1 cellular context compared by ENCODE assay signal in the genomic region with DNA sequence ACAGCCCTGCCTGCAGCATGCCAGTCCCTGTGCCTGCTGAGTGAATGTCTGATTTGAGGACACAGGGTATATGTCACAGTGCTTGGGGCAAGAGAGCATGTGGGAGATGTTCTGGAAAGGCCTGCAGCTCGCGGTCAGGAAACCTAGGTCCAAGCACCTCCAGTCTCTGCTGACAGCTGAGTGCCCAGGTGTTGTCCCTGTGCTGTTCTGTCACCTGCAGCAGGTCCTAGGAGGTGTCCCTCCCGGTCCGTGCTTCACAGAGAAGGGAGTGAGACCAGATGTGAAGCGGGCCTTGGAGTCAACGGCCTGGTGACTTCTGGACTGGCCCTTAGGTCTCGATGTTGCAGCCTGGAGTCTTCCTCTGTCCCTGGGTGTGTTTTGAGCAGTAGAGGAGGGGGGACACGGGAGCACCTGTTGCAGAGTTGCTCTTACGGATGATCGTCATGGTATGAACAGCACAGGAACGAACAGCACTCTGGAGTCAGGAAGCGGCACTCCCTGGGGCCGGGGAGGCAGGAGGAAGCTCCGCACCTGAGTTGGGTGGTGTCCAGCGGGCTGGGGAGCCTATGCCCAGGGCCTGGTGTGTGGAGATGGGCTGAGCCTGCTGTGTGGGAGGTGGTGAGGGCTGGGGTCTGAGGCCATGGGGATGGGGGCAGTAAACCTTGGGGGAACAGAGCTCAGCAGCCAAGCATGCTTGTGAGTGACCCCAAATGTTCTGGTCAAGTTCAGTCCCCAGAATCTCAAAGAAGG.
TF ChIP-seq lines count a peak whose summit lies in the region.

No MANE protein-coding gene starts in this region.

TF ChIP-seq in WTC11, 78 proteins besides CTCF, POLR2A, EP300 and RAD21:
- TF ChIP-seq, protein P1, sequence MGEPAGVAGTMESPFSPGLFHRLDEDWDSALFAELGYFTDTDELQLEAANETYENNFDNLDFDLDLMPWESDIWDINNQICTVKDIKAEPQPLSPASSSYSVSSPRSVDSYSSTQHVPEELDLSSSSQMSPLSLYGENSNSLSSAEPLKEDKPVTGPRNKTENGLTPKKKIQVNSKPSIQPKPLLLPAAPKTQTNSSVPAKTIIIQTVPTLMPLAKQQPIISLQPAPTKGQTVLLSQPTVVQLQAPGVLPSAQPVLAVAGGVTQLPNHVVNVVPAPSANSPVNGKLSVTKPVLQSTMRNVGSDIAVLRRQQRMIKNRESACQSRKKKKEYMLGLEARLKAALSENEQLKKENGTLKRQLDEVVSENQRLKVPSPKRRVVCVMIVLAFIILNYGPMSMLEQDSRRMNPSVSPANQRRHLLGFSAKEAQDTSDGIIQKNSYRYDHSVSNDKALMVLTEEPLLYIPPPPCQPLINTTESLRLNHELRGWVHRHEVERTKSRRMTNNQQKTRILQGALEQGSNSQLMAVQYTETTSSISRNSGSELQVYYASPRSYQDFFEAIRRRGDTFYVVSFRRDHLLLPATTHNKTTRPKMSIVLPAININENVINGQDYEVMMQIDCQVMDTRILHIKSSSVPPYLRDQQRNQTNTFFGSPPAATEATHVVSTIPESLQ (CRISPR knock-in tag; IDR thresholded peaks at IDR 0.05): no peak
- no peak for TF ChIP-seq CREB1 (CRISPR knock-in tag; IDR thresholded peaks at IDR 0.05)
- no peak for TF ChIP-seq FOXJ3 (CRISPR knock-in tag; IDR thresholded peaks at IDR 0.05; ENCODE audit: borderline replicate concordance)
- TF ChIP-seq NFYB (CRISPR knock-in tag; conservative IDR thresholded peaks at IDR 0.05; ENCODE audit: low read depth): no peak
- TF ChIP-seq, protein P2, sequence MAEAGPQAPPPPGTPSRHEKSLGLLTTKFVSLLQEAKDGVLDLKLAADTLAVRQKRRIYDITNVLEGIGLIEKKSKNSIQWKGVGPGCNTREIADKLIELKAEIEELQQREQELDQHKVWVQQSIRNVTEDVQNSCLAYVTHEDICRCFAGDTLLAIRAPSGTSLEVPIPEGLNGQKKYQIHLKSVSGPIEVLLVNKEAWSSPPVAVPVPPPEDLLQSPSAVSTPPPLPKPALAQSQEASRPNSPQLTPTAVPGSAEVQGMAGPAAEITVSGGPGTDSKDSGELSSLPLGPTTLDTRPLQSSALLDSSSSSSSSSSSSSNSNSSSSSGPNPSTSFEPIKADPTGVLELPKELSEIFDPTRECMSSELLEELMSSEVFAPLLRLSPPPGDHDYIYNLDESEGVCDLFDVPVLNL (CRISPR knock-in tag; IDR thresholded peaks at IDR 0.05; ENCODE audit: borderline replicate concordance, low read depth): no peak
- no peak for TF ChIP-seq CBFB (CRISPR knock-in tag; IDR thresholded peaks at IDR 0.05; ENCODE audit: low read depth)
- TF ChIP-seq, protein P3, sequence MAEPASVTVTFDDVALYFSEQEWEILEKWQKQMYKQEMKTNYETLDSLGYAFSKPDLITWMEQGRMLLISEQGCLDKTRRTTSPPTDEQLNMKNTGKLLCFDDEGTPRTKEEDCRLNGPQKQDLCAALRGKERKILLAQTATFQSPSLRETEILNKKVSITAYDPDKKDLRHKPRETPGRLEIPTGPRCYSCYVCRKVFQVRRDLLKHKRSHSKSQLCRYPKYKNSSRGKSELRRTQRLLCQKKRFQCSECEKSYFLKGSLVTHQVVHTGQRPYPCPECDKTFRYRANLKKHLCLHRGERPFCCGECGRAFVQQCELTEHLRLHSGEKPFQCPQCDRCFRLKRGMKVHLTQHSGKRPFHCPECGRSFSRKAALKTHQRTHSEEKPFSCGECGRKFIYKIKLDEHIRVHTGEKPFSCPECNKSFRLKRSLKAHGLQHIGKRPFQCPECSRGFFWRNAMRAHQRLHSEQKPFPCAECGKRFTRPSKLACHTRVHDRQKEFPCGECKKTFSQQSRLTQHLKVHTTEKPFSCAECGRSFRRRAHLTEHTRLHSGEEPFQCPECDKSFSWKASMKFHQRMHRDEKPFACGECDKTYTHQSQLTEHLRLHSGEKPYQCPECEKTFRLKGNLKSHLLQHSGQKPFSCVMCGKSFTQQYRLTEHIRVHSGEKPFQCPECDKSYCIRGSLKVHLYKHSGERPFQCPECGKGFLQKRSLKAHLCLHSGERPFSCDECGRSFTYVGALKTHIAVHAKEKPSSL (CRISPR knock-in tag; conservative IDR thresholded peaks at IDR 0.05): no peak
- no peak for TF ChIP-seq NFATC4 (CRISPR knock-in tag; IDR thresholded peaks at IDR 0.05)
- TF ChIP-seq, protein P4, sequence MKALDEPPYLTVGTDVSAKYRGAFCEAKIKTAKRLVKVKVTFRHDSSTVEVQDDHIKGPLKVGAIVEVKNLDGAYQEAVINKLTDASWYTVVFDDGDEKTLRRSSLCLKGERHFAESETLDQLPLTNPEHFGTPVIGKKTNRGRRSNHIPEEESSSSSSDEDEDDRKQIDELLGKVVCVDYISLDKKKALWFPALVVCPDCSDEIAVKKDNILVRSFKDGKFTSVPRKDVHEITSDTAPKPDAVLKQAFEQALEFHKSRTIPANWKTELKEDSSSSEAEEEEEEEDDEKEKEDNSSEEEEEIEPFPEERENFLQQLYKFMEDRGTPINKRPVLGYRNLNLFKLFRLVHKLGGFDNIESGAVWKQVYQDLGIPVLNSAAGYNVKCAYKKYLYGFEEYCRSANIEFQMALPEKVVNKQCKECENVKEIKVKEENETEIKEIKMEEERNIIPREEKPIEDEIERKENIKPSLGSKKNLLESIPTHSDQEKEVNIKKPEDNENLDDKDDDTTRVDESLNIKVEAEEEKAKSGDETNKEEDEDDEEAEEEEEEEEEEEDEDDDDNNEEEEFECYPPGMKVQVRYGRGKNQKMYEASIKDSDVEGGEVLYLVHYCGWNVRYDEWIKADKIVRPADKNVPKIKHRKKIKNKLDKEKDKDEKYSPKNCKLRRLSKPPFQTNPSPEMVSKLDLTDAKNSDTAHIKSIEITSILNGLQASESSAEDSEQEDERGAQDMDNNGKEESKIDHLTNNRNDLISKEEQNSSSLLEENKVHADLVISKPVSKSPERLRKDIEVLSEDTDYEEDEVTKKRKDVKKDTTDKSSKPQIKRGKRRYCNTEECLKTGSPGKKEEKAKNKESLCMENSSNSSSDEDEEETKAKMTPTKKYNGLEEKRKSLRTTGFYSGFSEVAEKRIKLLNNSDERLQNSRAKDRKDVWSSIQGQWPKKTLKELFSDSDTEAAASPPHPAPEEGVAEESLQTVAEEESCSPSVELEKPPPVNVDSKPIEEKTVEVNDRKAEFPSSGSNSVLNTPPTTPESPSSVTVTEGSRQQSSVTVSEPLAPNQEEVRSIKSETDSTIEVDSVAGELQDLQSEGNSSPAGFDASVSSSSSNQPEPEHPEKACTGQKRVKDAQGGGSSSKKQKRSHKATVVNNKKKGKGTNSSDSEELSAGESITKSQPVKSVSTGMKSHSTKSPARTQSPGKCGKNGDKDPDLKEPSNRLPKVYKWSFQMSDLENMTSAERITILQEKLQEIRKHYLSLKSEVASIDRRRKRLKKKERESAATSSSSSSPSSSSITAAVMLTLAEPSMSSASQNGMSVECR (CRISPR knock-in tag; IDR thresholded peaks at IDR 0.05; ENCODE audit: borderline replicate concordance): no peak
- no peak for TF ChIP-seq CREM (CRISPR knock-in tag; IDR thresholded peaks at IDR 0.05)
- TF ChIP-seq, protein P5, sequence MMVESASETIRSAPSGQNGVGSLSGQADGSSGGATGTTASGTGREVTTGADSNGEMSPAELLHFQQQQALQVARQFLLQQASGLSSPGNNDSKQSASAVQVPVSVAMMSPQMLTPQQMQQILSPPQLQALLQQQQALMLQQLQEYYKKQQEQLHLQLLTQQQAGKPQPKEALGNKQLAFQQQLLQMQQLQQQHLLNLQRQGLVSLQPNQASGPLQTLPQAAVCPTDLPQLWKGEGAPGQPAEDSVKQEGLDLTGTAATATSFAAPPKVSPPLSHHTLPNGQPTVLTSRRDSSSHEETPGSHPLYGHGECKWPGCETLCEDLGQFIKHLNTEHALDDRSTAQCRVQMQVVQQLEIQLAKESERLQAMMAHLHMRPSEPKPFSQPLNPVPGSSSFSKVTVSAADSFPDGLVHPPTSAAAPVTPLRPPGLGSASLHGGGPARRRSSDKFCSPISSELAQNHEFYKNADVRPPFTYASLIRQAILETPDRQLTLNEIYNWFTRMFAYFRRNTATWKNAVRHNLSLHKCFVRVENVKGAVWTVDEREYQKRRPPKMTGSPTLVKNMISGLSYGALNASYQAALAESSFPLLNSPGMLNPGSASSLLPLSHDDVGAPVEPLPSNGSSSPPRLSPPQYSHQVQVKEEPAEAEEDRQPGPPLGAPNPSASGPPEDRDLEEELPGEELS (CRISPR knock-in tag; IDR thresholded peaks at IDR 0.05): no peak
- TF ChIP-seq, protein P6, sequence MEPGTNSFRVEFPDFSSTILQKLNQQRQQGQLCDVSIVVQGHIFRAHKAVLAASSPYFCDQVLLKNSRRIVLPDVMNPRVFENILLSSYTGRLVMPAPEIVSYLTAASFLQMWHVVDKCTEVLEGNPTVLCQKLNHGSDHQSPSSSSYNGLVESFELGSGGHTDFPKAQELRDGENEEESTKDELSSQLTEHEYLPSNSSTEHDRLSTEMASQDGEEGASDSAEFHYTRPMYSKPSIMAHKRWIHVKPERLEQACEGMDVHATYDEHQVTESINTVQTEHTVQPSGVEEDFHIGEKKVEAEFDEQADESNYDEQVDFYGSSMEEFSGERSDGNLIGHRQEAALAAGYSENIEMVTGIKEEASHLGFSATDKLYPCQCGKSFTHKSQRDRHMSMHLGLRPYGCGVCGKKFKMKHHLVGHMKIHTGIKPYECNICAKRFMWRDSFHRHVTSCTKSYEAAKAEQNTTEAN (CRISPR knock-in tag; IDR thresholded peaks at IDR 0.05): no peak
- TF ChIP-seq ZNF263 (CRISPR knock-in tag; IDR thresholded peaks at IDR 0.05; ENCODE audit: low read depth): no peak
- no peak for TF ChIP-seq ZNF416 (CRISPR knock-in tag; IDR thresholded peaks at IDR 0.05)
- TF ChIP-seq NR2C2 (CRISPR knock-in tag; IDR thresholded peaks at IDR 0.05): no peak
TF ChIP-seq in WTC11: peak in this region for 0.
